Comparison of ENCODE assay signal across 18 cellular contexts in the genomic region with DNA sequence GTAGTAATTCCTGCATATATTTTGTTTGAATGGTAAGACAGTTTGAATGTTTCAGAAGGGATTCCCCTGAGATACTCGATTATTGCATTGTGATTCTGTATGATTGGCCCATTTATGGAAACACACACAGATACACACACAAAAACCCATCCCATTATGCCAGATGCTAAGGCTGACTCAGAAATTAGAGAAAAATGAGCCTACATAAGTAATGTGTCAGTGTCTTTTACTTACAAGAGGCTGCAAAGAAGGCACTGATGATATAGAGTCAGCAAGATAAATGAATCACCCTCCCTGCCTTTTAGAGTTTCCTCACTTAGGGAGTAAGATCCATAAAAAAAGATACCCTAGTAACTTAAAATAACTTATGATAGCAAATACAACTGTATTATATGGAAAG.
"Had no signal": no experiment of that assay in that cellular context is flagged by ENCODE, and none has a peak within 500 bp of the region (broad histone marks: within the 10 kb centered on the region; RNA-seq: fewer than 3 reads in every experiment).

No MANE protein-coding gene starts in this region.

- H3K27me3 ChIP-seq: cardiac muscle cell, upper lobe of right lung had no signal

- H3K27ac Mint-ChIP-seq: activated T-helper 17 cell treated with anti-CD3 and anti-CD28 coated beads, Interleukin-2, amount 50 U/mL, for 72 hours; natural killer cell treated with Interleukin-12 subunit alpha and Interleukin-12 subunit beta and Interleukin-15 and Interleukin-18, amount 100 ng/mL, for 72 hours had no signal

- H3K9me3 ChIP-seq: prostate gland, upper lobe of right lung had no signal

- H3K27me3 Mint-ChIP-seq: activated T-helper 17 cell treated with anti-CD3 and anti-CD28 coated beads, Interleukin-2, amount 50 U/mL, for 72 hours; natural killer cell treated with Interleukin-12 subunit alpha and Interleukin-12 subunit beta and Interleukin-15 and Interleukin-18, amount 100 ng/mL, for 72 hours had no signal

- H3K4me3 Mint-ChIP-seq: activated T-helper 17 cell treated with anti-CD3 and anti-CD28 coated beads, Interleukin-2, amount 50 U/mL, for 72 hours; natural killer cell treated with Interleukin-12 subunit alpha and Interleukin-12 subunit beta and Interleukin-15 and Interleukin-18, amount 100 ng/mL, for 72 hours had no signal

- H3K4me2 ChIP-seq: smooth muscle cell had no signal

- H3K4me1 ChIP-seq: prostate gland, upper lobe of right lung had no signal

- ATAC-seq: activated T-helper 17 cell treated with anti-CD3 and anti-CD28 coated beads, Interleukin-2, amount 50 U/mL, for 72 hours; esophagus mucosa; natural killer cell treated with Interleukin-12 subunit alpha and Interleukin-12 subunit beta and Interleukin-15 and Interleukin-18, amount 100 ng/mL, for 72 hours; right cardiac atrium; stimulated activated naive CD8-positive, alpha-beta T cell treated with anti-CD3 and anti-CD28 coated beads, Interleukin-15, Interleukin-2, amounts not matched to agents 100 U/mL and 50 U/mL, for 24 hours; upper lobe of right lung had no signal

- H3K4me3 ChIP-seq: cardiac muscle cell, prostate gland, smooth muscle cell, upper lobe of right lung had no signal

- H3K4me1 Mint-ChIP-seq: activated T-helper 17 cell treated with anti-CD3 and anti-CD28 coated beads, Interleukin-2, amount 50 U/mL, for 72 hours had no signal

- H3K27ac ChIP-seq: cardiac muscle cell, prostate gland, upper lobe of right lung, VCaP had no signal

- DNase-seq: activated CD4-positive, alpha-beta T cell treated with anti-CD3 and anti-CD28 coated beads for 1 hour; activated CD4-positive, alpha-beta T cell treated with anti-CD3 and anti-CD28 coated beads, Interleukin-2, amount 50 U/mL, for 4 hours; activated naive CD4-positive, alpha-beta T cell treated with Interleukin-2 at 50 U/mL for 16 hours; foreskin melanocyte; head of caudate nucleus; occipital lobe; right cardiac atrium; stimulated activated CD4-positive, alpha-beta T cell treated with anti-CD3 and anti-CD28 coated beads, Interleukin-4, amount 100 ng/mL, for 4 hours; stimulated activated CD8-positive, alpha-beta memory T cell treated with anti-CD3 and anti-CD28 coated beads, Interleukin-4, amount 100 ng/mL, for 48 hours; stimulated activated naive CD8-positive, alpha-beta T cell treated with anti-CD3 and anti-CD28 coated beads, Interleukin-15, Interleukin-2, amounts not matched to agents 100 U/mL and 50 U/mL, for 24 hours; upper lobe of right lung had no signal

- H3K36me3 Mint-ChIP-seq: natural killer cell treated with Interleukin-12 subunit alpha and Interleukin-12 subunit beta and Interleukin-15 and Interleukin-18, amount 100 ng/mL, for 72 hours had no signal

- H3K36me3 ChIP-seq: cardiac muscle cell, prostate gland, upper lobe of right lung had no signal
